Comparison of ENCODE assay signal across 8 cellular contexts in the genomic region with DNA sequence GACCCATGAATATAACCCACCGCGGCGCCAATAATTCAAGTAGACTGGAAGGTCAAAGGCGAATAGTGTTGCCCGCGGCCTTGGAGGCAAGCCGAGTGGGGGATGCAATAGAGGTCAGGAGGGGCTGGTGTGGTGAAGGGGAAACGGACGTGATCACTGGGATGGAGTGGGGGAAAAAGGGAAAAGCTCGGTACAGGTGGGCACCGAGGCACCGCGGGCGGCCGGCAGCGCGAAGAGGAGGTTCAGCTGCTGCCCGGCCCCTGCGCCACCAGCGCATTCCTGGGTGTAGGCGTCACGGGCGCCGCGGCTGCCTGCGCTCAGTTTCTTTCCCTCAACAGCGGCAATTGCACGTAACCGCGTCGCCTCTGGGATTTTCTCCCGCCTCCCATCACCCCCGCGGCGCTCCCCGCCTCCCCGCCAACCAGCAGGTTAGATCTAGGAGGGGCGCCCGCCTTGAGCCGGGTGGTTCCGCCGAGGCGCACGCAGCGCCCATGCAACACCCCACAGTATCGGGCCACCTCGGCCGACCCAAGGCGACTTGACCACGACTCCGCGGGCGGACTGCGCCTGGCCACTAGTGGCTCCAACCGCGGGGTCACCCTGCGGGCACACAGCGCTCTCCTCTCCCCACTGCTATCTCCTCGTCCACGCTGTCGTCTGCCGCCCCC. TPM values are rescaled to one million over a fixed set of nuclear protein-coding genes. Genes with fewer than 3 reads are reported as not detected.
DNase-seq lines count a peak whose midpoint lies in the region; ATAC-seq and TF ChIP-seq lines count a peak whose summit lies in the region.

No MANE protein-coding gene starts in this region.

- H3K27me3 ChIP-seq in colonic mucosa (no peaks in the 10 kb centered on the region), suprapubic skin (no peaks in the 10 kb centered on the region)

- H3K4me1 ChIP-seq in colonic mucosa (peaks cover 7% of the 10 kb centered on the region), suprapubic skin (peaks cover 45% of the 10 kb centered on the region)

- WGBS in suprapubic skin, result 0% methylated on average over 49 of the region's 62 CpGs

- intact Hi-C loops in colonic mucosa (cut with DNase I), result loop anchor here (5.0 kb wide), 1 partner anchor 889 kb away; no protein-coding TSS in a partner anchor

- peak overlapping the region; percentile 62 for H3K4me3 ChIP-seq in colonic mucosa
- H3K4me3 ChIP-seq in suprapubic skin, result peak overlapping the region; percentile 91

- H3K27ac ChIP-seq in colonic mucosa (peak overlapping the region; percentile 92), suprapubic skin (peak overlapping the region; percentile 97)

- ATAC-seq in left lobe of liver (peak; percentile 58), HG02938 (IDR thresholded peaks at IDR 0.05; ENCODE audit: unreplicated experiment) (no peak), HG02870 (IDR thresholded peaks at IDR 0.05; ENCODE audit: unreplicated experiment) (no peak)

- DNase-seq in NCI-H2196 (lab: John Stamatoyannopoulos, UW; ENCODE audit: unreplicated experiment), result peak; percentile 14
- DNase-seq in NCI-H2196 treated with DMSO at 0.1 percent for 48 hours (lab: John Stamatoyannopoulos, UW; ENCODE audit: unreplicated experiment), result no peak
- DNase-seq in NCI-H526 (lab: John Stamatoyannopoulos, UW), result peak; percentile 43 to 85
- DNase-seq in colonic mucosa, result peak; percentile 79
- DNase-seq in left lobe of liver (ENCODE audit: low spot score), result peak; percentile 72
- DNase-seq in suprapubic skin (ENCODE audit: low spot score in 2 of 2), result peak; percentile 87 to 88

- H3K9me3 ChIP-seq in colonic mucosa, result no peaks in the 10 kb centered on the region
- H3K9me3 ChIP-seq in suprapubic skin, result no peaks in the 10 kb centered on the region

- peak overlapping the region; percentile 68 to 98 for H3K9ac ChIP-seq in colonic mucosa (ENCODE audit: low read depth in 2 of 2, low read length in 2 of 2)

- no peak for TF ChIP-seq CTCF in colonic mucosa (IDR thresholded peaks at IDR 0.05)
- TF ChIP-seq CTCF in suprapubic skin (IDR thresholded peaks at IDR 0.05), result no peak

- H3K36me3 ChIP-seq in colonic mucosa (no peaks in the 10 kb centered on the region), suprapubic skin (no peaks in the 10 kb centered on the region)

- peak in 1 of 2 donors; percentile 50 for TF ChIP-seq POLR2A in suprapubic skin (IDR thresholded peaks at IDR 0.05)

- no peak for TF ChIP-seq EP300 in suprapubic skin (IDR thresholded peaks at IDR 0.05)

RNA-seq across cellular contexts. Expression of gene RND3, which starts 1.5 kb away (rescaled TPM):
- 10 to 100 TPM; 26.8 to 57.1 TPM for total RNA-seq in colonic mucosa
- 19.2 TPM for total RNA-seq in left lobe of liver
- 10 to 100 TPM; 45.7 to 65.3 (median 56.9) TPM for total RNA-seq in suprapubic skin
